21 cellular contexts compared by ENCODE assay signal in the genomic region with DNA sequence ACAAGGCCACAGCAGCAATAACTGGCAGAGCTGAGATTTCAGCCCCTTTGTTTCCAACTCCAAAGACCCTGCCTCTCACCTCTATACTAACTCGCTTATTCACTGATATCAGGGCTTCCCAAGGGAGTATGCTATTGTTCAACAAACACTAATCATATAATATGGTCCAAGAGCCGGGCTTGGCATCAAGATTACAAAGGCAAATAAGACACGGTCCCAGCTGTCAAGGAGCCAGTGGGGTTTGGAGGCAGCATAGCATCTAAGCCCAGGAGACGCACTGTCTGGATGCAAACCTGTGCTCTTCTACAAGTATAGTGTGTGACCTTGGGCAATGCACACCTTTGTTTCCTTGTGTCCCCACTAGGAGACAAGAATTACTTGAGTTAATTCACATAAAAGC. TPM values are rescaled to one million over a fixed set of nuclear protein-coding genes. Genes with fewer than 3 reads are reported as not detected.
DNase-seq lines count a peak whose midpoint lies in the region; TF ChIP-seq lines count a peak whose summit lies in the region.
"Had no signal": no experiment of that assay in that cellular context is flagged by ENCODE, and none has a peak within 500 bp of the region (broad histone marks: within the 10 kb centered on the region; RNA-seq: fewer than 3 reads in every experiment).

No MANE protein-coding gene starts in this region.

- TF ChIP-seq CTCF in fibroblast of the aortic adventitia (IDR thresholded peaks at IDR 0.05; ENCODE audit: insufficient read depth, low read length) = no peak

- no peak overlapping the region for H3K4me3 ChIP-seq in fibroblast of the aortic adventitia (ENCODE audit: low read depth, low read length)
- H3K4me3 ChIP-seq: SJSA1 had no signal

- CTCF ChIA-PET in HEK293T (lab: Yijun Ruan, JAX) = no interaction called here

- POLR2A ChIA-PET in HEK293T (lab: Yijun Ruan, JAX) = no interaction called here

- DNase-seq in NCI-H524 (lab: John Stamatoyannopoulos, UW) = peak; percentile 6
- DNase-seq in NCI-H524 treated with DMSO at 0.1 percent for 48 hours (lab: John Stamatoyannopoulos, UW) = no peak
- DNase-seq in NCI-H69 (lab: John Stamatoyannopoulos, UW) = peak; percentile 88
- DNase-seq in fibroblast of the aortic adventitia (ENCODE audit: low read depth) = peak; percentile 8
- DNase-seq in HEK293T (ENCODE audit: extremely low spot score) = no peak
- no peak for DNase-seq in midbrain (lab: John Stamatoyannopoulos, UW)
- DNase-seq in amygdala (lab: John Stamatoyannopoulos, UW) = no peak
- no peak for DNase-seq in Ammon's horn (ENCODE audit: low spot score)
- DNase-seq: 8988T; C1 segment of cervical spinal cord; Calu3; CD8-positive, alpha-beta memory T cell; DMS53; GDM1; H7; HFFc6; Karpas-422; NCI-H1417 treated with DMSO at 0.1 percent for 48 hours; NCI-H1930; NCI-H526 treated with DMSO at 0.1 percent for 48 hours had no signal

TF ChIP-seq in HEK293T, 16 proteins besides CTCF, POLR2A, EP300 and RAD21:
- TF ChIP-seq SP1 (IDR thresholded peaks at IDR 0.05) = no peak
- TF ChIP-seq CTBP1 (IDR thresholded peaks at IDR 0.05; ENCODE audit: borderline replicate concordance) = no peak
- TF ChIP-seq BHLHE40 (IDR thresholded peaks at IDR 0.05; ENCODE audit: borderline replicate concordance) = no peak
- no peak for TF ChIP-seq L3MBTL2 (conservative IDR thresholded peaks at IDR 0.05)
- no peak for TF ChIP-seq ARNT (IDR thresholded peaks at IDR 0.05)
- no peak for TF ChIP-seq LEF1 (IDR thresholded peaks at IDR 0.05; ENCODE audit: borderline replicate concordance)
- no peak for TF ChIP-seq HDGF (IDR thresholded peaks at IDR 0.05; ENCODE audit: borderline replicate concordance)
- TF ChIP-seq FOXK2 (IDR thresholded peaks at IDR 0.05) = no peak
- no peak for TF ChIP-seq ZNF384 (IDR thresholded peaks at IDR 0.05)
- no peak for TF ChIP-seq FOXM1 (IDR thresholded peaks at IDR 0.05; ENCODE audit: borderline replicate concordance)
- TF ChIP-seq NFRKB (IDR thresholded peaks at IDR 0.05) = no peak
- no peak for TF ChIP-seq ELF4 (IDR thresholded peaks at IDR 0.05)
- TF ChIP-seq TARDBP (IDR thresholded peaks at IDR 0.05) = no peak
- TF ChIP-seq, protein P1, sequence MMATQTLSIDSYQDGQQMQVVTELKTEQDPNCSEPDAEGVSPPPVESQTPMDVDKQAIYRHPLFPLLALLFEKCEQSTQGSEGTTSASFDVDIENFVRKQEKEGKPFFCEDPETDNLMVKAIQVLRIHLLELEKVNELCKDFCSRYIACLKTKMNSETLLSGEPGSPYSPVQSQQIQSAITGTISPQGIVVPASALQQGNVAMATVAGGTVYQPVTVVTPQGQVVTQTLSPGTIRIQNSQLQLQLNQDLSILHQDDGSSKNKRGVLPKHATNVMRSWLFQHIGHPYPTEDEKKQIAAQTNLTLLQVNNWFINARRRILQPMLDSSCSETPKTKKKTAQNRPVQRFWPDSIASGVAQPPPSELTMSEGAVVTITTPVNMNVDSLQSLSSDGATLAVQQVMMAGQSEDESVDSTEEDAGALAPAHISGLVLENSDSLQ (IDR thresholded peaks at IDR 0.05) = no peak
TF ChIP-seq in HEK293T: peak in this region for 0.

RNA-seq across cellular contexts. Expression of gene PAPSS1, which starts 28.7 kb away (rescaled TPM):
- total RNA-seq in fibroblast of the aortic adventitia (ENCODE audit: low replicate concordance) = 62.0 and 174 TPM in 2 replicates

Comparison
In these comparisons a context has a peak if more than half of its experiments do, and no peak if none do; other contexts are left out.
1. DNase-seq: peak in NCI-H524 (2 of 2), NCI-H69 (single experiment) and fibroblast of the aortic adventitia (single experiment); none in NCI-H524 treated with DMSO at 0.1 percent for 48 hours (single experiment), HEK293T (single experiment), midbrain (single experiment), amygdala (0 of 56) and Ammon's horn (single experiment).